In genomic region chr5:154640216-154640831, GRCh38 we compare ENCODE assay signal across 8 cellular contexts.
DNase-seq lines count a peak whose midpoint lies in the region; ATAC-seq and TF ChIP-seq lines count a peak whose summit lies in the region.
"Not testable (repeated sequence)": the region's sequence is repeated elsewhere in the genome, so short reads cannot be mapped to it uniquely, and the experiment has no call there.

No MANE protein-coding gene starts in this region.

- not testable (repeated sequence) for H3K4ac ChIP-seq in H9 (ENCODE audit: low read depth, low read length); mesendoderm (ENCODE audit: low read depth, low read length)

- not testable (repeated sequence) for H2AFZ ChIP-seq in H9 (ENCODE audit: low read length)

- not testable (repeated sequence) for H2BK120ac ChIP-seq in H9 (ENCODE audit: low read depth, low read length, poor library complexity, severe bottlenecking); mesendoderm (ENCODE audit: low read depth, low read length)

- CTCF ChIA-PET in CD8-positive, alpha-beta T cell (lab: Charles Lee): interaction anchor here (1.3 to 2.0 kb wide), 2 partner anchors 11 to 174 kb away, joined by 4 to 6 read pairs; no protein-coding TSS in a partner anchor

- H3K27me3 Mint-ChIP-seq in CD8-positive, alpha-beta T cell (ENCODE audit: low read depth); H9 (ENCODE audit: low read depth): not testable (repeated sequence)

- H4K5ac ChIP-seq in H9 (ENCODE audit: insufficient read length, low read depth, low read length); mesendoderm (ENCODE audit: low read length): not testable (repeated sequence)

- not testable (repeated sequence) for H3K27ac ChIP-seq in CD8-positive, alpha-beta T cell (ENCODE audit: low read depth, low read length); H9 (ENCODE audit: insufficient read length, low read depth, low read length); RWPE2 (ENCODE audit: poor library complexity, severe bottlenecking); body of pancreas; mesendoderm (ENCODE audit: low read depth, low read length); thyroid gland

- H4K20me1 ChIP-seq in H9 (ENCODE audit: control insufficient read depth, insufficient read depth, insufficient read length): not testable (repeated sequence)

- not testable (repeated sequence) for TF ChIP-seq POLR2A in body of pancreas (IDR thresholded peaks at IDR 0.05); thyroid gland (IDR thresholded peaks at IDR 0.05)

- H2BK5ac ChIP-seq in H9 (ENCODE audit: insufficient read length, low read length); mesendoderm (ENCODE audit: low read length): not testable (repeated sequence)

- H4K91ac ChIP-seq in H9 (ENCODE audit: insufficient read length, low read depth, low read length): not testable (repeated sequence)

- H3K9me3 ChIP-seq in CD8-positive, alpha-beta T cell (ENCODE audit: low read length); H9 (ENCODE audit: control insufficient read depth, low read depth, low read length); RWPE2 (ENCODE audit: severe bottlenecking); body of pancreas; thyroid gland: not testable (repeated sequence)

- H3K4me2 ChIP-seq in H9 (ENCODE audit: insufficient read depth, insufficient read length, low read length); mesendoderm (ENCODE audit: low read length): not testable (repeated sequence)

- TF ChIP-seq CTCF in CD8-positive, alpha-beta T cell (IDR thresholded peaks at IDR 0.05): peak; percentile 20
- TF ChIP-seq CTCF in H9 (conservative IDR thresholded peaks at IDR 0.05) (peak; percentile 74), RWPE2 (IDR thresholded peaks at IDR 0.05; ENCODE audit: poor library complexity, severe bottlenecking) (peak; percentile 84), body of pancreas (IDR thresholded peaks at IDR 0.05) (peak in 6 of 7 experiments; percentile 14 to 56 (median 40)), fibroblast of pulmonary artery (IDR thresholded peaks at IDR 0.05; ENCODE audit: low read length, missing control alignments) (peak; percentile 41), thyroid gland (IDR thresholded peaks at IDR 0.05) (peak in 5 of 6 experiments; percentile 13 to 55 (median 41))

- POLR2A ChIA-PET in CD8-positive, alpha-beta T cell (lab: Charles Lee): not testable (repeated sequence)

- intact Hi-C loops in CD8-positive, alpha-beta T cell (cut with DNase I, micrococcal nuclease): loop anchor here in 1 of 2 experiments (10.0 kb wide), 1 partner anchor 166 kb away; the partner anchor contains the start of gene HAND1
- intact Hi-C loops in body of pancreas (cut with DNase I); thyroid gland (cut with DNase I): not testable (repeated sequence)

- WGBS in H9 (ENCODE audit: extremely low coverage, insufficient read length, low lambda C conversion rate): no CpG with 5 or more reads among the region's 4 CpGs
- 54 to 59% methylated on average over 4 of the region's 4 CpGs for WGBS in body of pancreas, 2 donors
- no CpG with 5 or more reads among the region's 4 CpGs for WGBS in mesendoderm (ENCODE audit: extremely low coverage, insufficient coverage, low lambda C conversion rate)
- 52 to 54% methylated on average over 4 of the region's 4 CpGs for WGBS in thyroid gland, 2 donors

- not testable (repeated sequence) for H3K27ac Mint-ChIP-seq in CD8-positive, alpha-beta T cell; H9

- H3K18ac ChIP-seq in H9 (ENCODE audit: insufficient read length, low read depth, low read length); mesendoderm (ENCODE audit: low read length): not testable (repeated sequence)

- H3K4me3 Mint-ChIP-seq in CD8-positive, alpha-beta T cell; H9: not testable (repeated sequence)

- not testable (repeated sequence) for H3K36me3 ChIP-seq in CD8-positive, alpha-beta T cell (ENCODE audit: insufficient read depth, low read length); RWPE2 (ENCODE audit: low read depth); body of pancreas (replicated peaks in 1 of 2; ENCODE audit: insufficient read depth in 1 of 2, low read depth in 2 of 2); mesendoderm (ENCODE audit: control insufficient read depth, insufficient read depth, low read length); thyroid gland

- not testable (repeated sequence) for H4K8ac ChIP-seq in H9 (replicated peaks; ENCODE audit: insufficient read length, low read depth, low read length); mesendoderm (ENCODE audit: low read depth, low read length)

- H3K36me3 Mint-ChIP-seq in CD8-positive, alpha-beta T cell: not testable (repeated sequence)
- H3K36me3 Mint-ChIP-seq in H9 (ENCODE audit: insufficient read depth in 1 of 3, low read depth in 3 of 3): peaks cover 0 to 19% (median 12%) of the 10 kb centered on the region in 3 experiments; a peak in 6 of 7 replicates

- H2BK15ac ChIP-seq in H9 (ENCODE audit: low read depth, low read length); mesendoderm (replicated peaks; ENCODE audit: low read depth): not testable (repeated sequence)

- not testable (repeated sequence) for H2BK12ac ChIP-seq in H9 (ENCODE audit: insufficient read length, low read depth, low read length)

- not testable (repeated sequence) for H3K4me3 ChIP-seq in CD8-positive, alpha-beta T cell (ENCODE audit: low read depth, low read length); RWPE2 (ENCODE audit: severe bottlenecking); body of pancreas; fibroblast of pulmonary artery (replicated peaks; ENCODE audit: low read depth, low read length); mesendoderm (ENCODE audit: low read length); thyroid gland (replicated peaks in 1 of 3)

- not testable (repeated sequence) for H3K4me1 ChIP-seq in CD8-positive, alpha-beta T cell (ENCODE audit: insufficient read depth, low read length); H9 (ENCODE audit: insufficient read depth, low read length); RWPE2 (ENCODE audit: insufficient read depth, poor library complexity, severe bottlenecking); body of pancreas; mesendoderm (ENCODE audit: control insufficient read depth, low read depth, low read length); thyroid gland

- peaks cover 11% of the 10 kb centered on the region for H3K9me3 Mint-ChIP-seq in CD8-positive, alpha-beta T cell
- H3K9me3 Mint-ChIP-seq in H9: peaks cover 16 to 19% of the 10 kb centered on the region in 2 experiments

- H3K56ac ChIP-seq in H9 (ENCODE audit: insufficient read length, low read depth, low read length); mesendoderm (ENCODE audit: low read length): not testable (repeated sequence)

- not testable (repeated sequence) for H3K79me2 ChIP-seq in H9 (ENCODE audit: insufficient read depth, low read length); mesendoderm (ENCODE audit: control insufficient read depth, insufficient read depth, low read length)

- ATAC-seq in CD8-positive, alpha-beta T cell; RWPE2 (ENCODE audit: low read depth); body of pancreas: not testable (repeated sequence)

- not testable (repeated sequence) for H3T11ph ChIP-seq in H9 (ENCODE audit: low read length)

- not testable (repeated sequence) for H3K23ac ChIP-seq in H9 (ENCODE audit: insufficient read length, low read depth, low read length); mesendoderm (ENCODE audit: low read length)

- H2AK5ac ChIP-seq in H9 (ENCODE audit: insufficient read length, low read length); mesendoderm (ENCODE audit: low read length): not testable (repeated sequence)

- not testable (repeated sequence) for H2BK20ac ChIP-seq in H9 (ENCODE audit: low read depth, low read length, poor library complexity, severe bottlenecking)

- H3K14ac ChIP-seq in H9 (ENCODE audit: insufficient read depth, low read length): not testable (repeated sequence)

- H3K23me2 ChIP-seq in H9 (ENCODE audit: insufficient read length, low read depth, low read length, poor library complexity, severe bottlenecking): not testable (repeated sequence)

- not testable (repeated sequence) for H3K4me1 Mint-ChIP-seq in CD8-positive, alpha-beta T cell (ENCODE audit: low read depth); H9

- not testable (repeated sequence) for H3K9ac ChIP-seq in H9 (ENCODE audit: extremely low read depth, insufficient read length, low read length); mesendoderm (ENCODE audit: low read length)

- H3K79me1 ChIP-seq in H9 (ENCODE audit: insufficient read depth, low read depth, low read length, poor library complexity, severe bottlenecking); mesendoderm (ENCODE audit: low read length): not testable (repeated sequence)

- DNase-seq in CD8-positive, alpha-beta T cell; H9; RWPE2 (ENCODE audit: low spot score); thyroid gland: not testable (repeated sequence)
- DNase-seq in NCI-H2081 (lab: John Stamatoyannopoulos, UW) (peak; percentile 23 to 41), body of pancreas (peak in 2 of 4 donors; percentile 19 to 28), fibroblast of pulmonary artery (ENCODE audit: low read depth) (peak; percentile 29), mesendoderm (peak; percentile 40)

- H3K27me3 ChIP-seq in CD8-positive, alpha-beta T cell (ENCODE audit: insufficient read depth, low read length); H9 (ENCODE audit: insufficient read depth, low read length); RWPE2 (ENCODE audit: insufficient read depth, poor library complexity, severe bottlenecking); body of pancreas; mesendoderm (ENCODE audit: insufficient read depth, low read length, poor library complexity); thyroid gland: not testable (repeated sequence)

Comparison
In these comparisons a context has a peak if more than half of its experiments do, and no peak if none do; other contexts are left out.
1. CTCF ChIP-seq: peak in every context shown above with its lines; median percentile 84 in RWPE2; 74 in H9; 41 in fibroblast of pulmonary artery; 41 in thyroid gland; 40 in body of pancreas; 20 in CD8-positive, alpha-beta T cell.